Comparison of ENCODE assay signal across 8 cellular contexts in genomic region chr16:81315271-81316175, GRCh38.
DNase-seq lines count a peak whose midpoint lies in the region; ATAC-seq and TF ChIP-seq lines count a peak whose summit lies in the region.

No MANE protein-coding gene starts in this region.

- in situ Hi-C loops in GM13976 (cut with MboI; ENCODE audit: low sequenced_read_pairs, unreplicated experiment) = no loop called here

- no peak for TF ChIP-seq POLR2A in erythroblast (IDR thresholded peaks at IDR 0.05; ENCODE audit: low read length)

- H3K36me3 Mint-ChIP-seq in stimulated activated naive B cell treated with anti-CD40 and anti-IgM and Interleukin-4, amounts not matched to agents 10 μg/mL and 1 μg/mL and 100 μg/mL, for 72 hours = peaks cover 3 to 4% of the 10 kb centered on the region in 2 donors

- no peaks in the 10 kb centered on the region for H3K9me3 Mint-ChIP-seq in stimulated activated naive B cell treated with anti-CD40 and anti-IgM and Interleukin-4, amounts not matched to agents 10 μg/mL and 1 μg/mL and 100 μg/mL, for 72 hours

- peaks cover 25 to 40% of the 10 kb centered on the region in 2 donors for H3K4me1 Mint-ChIP-seq in stimulated activated naive B cell treated with anti-CD40 and anti-IgM and Interleukin-4, amounts not matched to agents 10 μg/mL and 1 μg/mL and 100 μg/mL, for 72 hours

- ATAC-seq in HG02571 (IDR thresholded peaks at IDR 0.05; ENCODE audit: unreplicated experiment) = peak; percentile 37
- ATAC-seq in stimulated activated naive B cell treated with anti-CD40 and anti-IgM and Interleukin-4, amounts not matched to agents 10 μg/mL and 1 μg/mL and 100 μg/mL, for 72 hours (replicated peaks) = peak; percentile 48

- peak overlapping the region; percentile 94 to 95 for H3K27ac ChIP-seq in mucosa of rectum (ENCODE audit: low read depth in 2 of 2, low read length in 2 of 2)

- H3K36me3 ChIP-seq in mucosa of rectum (ENCODE audit: control insufficient read depth in 2 of 2, insufficient read depth in 2 of 2, low read length in 2 of 2) = no peaks in the 10 kb centered on the region

- H3K27ac Mint-ChIP-seq in stimulated activated naive B cell treated with anti-CD40 and anti-IgM and Interleukin-4, amounts not matched to agents 10 μg/mL and 1 μg/mL and 100 μg/mL, for 72 hours = peak overlapping the region; percentile 77

- H3K9me3 ChIP-seq in mucosa of rectum (ENCODE audit: control insufficient read depth in 2 of 2, low read length in 2 of 2) = no peaks in the 10 kb centered on the region

- H3K4me1 ChIP-seq in mucosa of rectum (ENCODE audit: control insufficient read depth in 2 of 2, insufficient read depth in 2 of 2, low read length in 2 of 2) = peaks cover 12 to 19% of the 10 kb centered on the region in 2 donors

- TF ChIP-seq CTCF in GM13976 (IDR thresholded peaks at IDR 0.05; ENCODE audit: borderline replicate concordance, control extremely low read depth, extremely low read depth, insufficient read depth, missing control alignments) = no peak

- H3K27me3 ChIP-seq in mucosa of rectum (ENCODE audit: control insufficient read depth in 2 of 2, insufficient read depth in 2 of 2, low read length in 2 of 2) = no peaks in the 10 kb centered on the region

- peak overlapping the region; percentile 80 to 98 for H3K9ac ChIP-seq in mucosa of rectum (ENCODE audit: low read depth in 1 of 2, low read length in 2 of 2)

- peak overlapping the region; percentile 85 to 98 for H3K4me3 ChIP-seq in mucosa of rectum (ENCODE audit: low read length in 2 of 2)

- peak overlapping the region; percentile 93 to 95 for H3K4me3 Mint-ChIP-seq in stimulated activated naive B cell treated with anti-CD40 and anti-IgM and Interleukin-4, amounts not matched to agents 10 μg/mL and 1 μg/mL and 100 μg/mL, for 72 hours

- DNase-seq in GM13976 (ENCODE audit: low spot score) (peak; percentile 61), NCI-H146 treated with DMSO at 0.1 percent for 48 hours (lab: John Stamatoyannopoulos, UW; ENCODE audit: unreplicated experiment) (peak; percentile 4), erythroblast (lab: John Stamatoyannopoulos, UW) (peak; percentile 68 to 76), NCI-H2081 treated with DMSO at 0.1 percent for 48 hours (lab: John Stamatoyannopoulos, UW) (no peak)
- DNase-seq in activated T-cell treated with anti-CD3 and anti-CD28 coated beads, Interleukin-2, amount 50 U/mL, for 1 hour = peak; percentile 65
- DNase-seq in stimulated activated naive B cell treated with anti-CD40 and anti-IgM and Interleukin-4, amounts not matched to agents 10 μg/mL and 1 μg/mL and 100 μg/mL, for 72 hours = peak; percentile 30

- no peaks in the 10 kb centered on the region for H3K27me3 Mint-ChIP-seq in stimulated activated naive B cell treated with anti-CD40 and anti-IgM and Interleukin-4, amounts not matched to agents 10 μg/mL and 1 μg/mL and 100 μg/mL, for 72 hours
